In genomic region chr18:49133112-49133511, GRCh38 we compare ENCODE assay signal across 36 cellular contexts.
"Had no signal": no experiment of that assay in that cellular context is flagged by ENCODE, and none has a peak within 500 bp of the region (broad histone marks: within the 10 kb centered on the region; RNA-seq: fewer than 3 reads in every experiment).

No MANE protein-coding gene starts in this region.

- H3K4me1 Mint-ChIP-seq: activated B cell treated with CpG ODN at 0.5 μM for 24 hours; activated CD4-positive, alpha-beta memory T cell treated with anti-CD3 and anti-CD28 coated beads, Interleukin-2, amount 10 ng/mL, durations not matched to agents 7 days and 5 days; activated CD4-positive, alpha-beta T cell treated with anti-CD3 and anti-CD28 coated beads for 36 hours; activated CD4-positive, alpha-beta T cell treated with anti-CD3 and anti-CD28 coated beads, Interleukin-2, amount 10 ng/mL, durations not matched to agents 7 days and 5 days; activated naive CD4-positive, alpha-beta T cell treated with anti-CD3 and anti-CD28 coated beads, Interleukin-2, amount 10 ng/mL, durations not matched to agents 7 days and 5 days; activated naive CD4-positive, alpha-beta T cell treated with anti-CD3 and anti-CD28 coated beads, Interleukin-2, amount 50 U/mL, for 24 hours had no signal

- H3K27ac Mint-ChIP-seq: activated B cell treated with CpG ODN at 0.5 μM for 24 hours; activated CD4-positive, alpha-beta memory T cell treated with anti-CD3 and anti-CD28 coated beads, Interleukin-2, amount 10 ng/mL, durations not matched to agents 7 days and 5 days; activated CD4-positive, alpha-beta T cell treated with anti-CD3 and anti-CD28 coated beads for 36 hours; activated CD4-positive, alpha-beta T cell treated with anti-CD3 and anti-CD28 coated beads, Interleukin-2, amount 10 ng/mL, durations not matched to agents 7 days and 5 days; activated CD8-positive, alpha-beta memory T cell treated with anti-CD3 and anti-CD28 coated beads, Interleukin-2, amount 10 ng/mL, durations not matched to agents 7 days and 5 days; activated CD8-positive, alpha-beta T cell treated with anti-CD3 and anti-CD28 coated beads, Interleukin-2, amount 10 ng/mL, durations not matched to agents 7 days and 5 days; activated naive CD4-positive, alpha-beta T cell treated with anti-CD3 and anti-CD28 coated beads, Interleukin-2, amount 10 ng/mL, durations not matched to agents 7 days and 5 days; activated naive CD4-positive, alpha-beta T cell treated with anti-CD3 and anti-CD28 coated beads, Interleukin-2, amount 50 U/mL, for 24 hours; activated naive CD8-positive, alpha-beta T cell; activated naive CD8-positive, alpha-beta T cell treated with anti-CD3 and anti-CD28 coated beads, Interleukin-2, amount 10 ng/mL, durations not matched to agents 7 days and 5 days; activated naive CD8-positive, alpha-beta T cell treated with anti-CD3 and anti-CD28 coated beads, Interleukin-2, amount 50 U/mL, for 24 hours; activated T-cell treated with anti-CD3 and anti-CD28 coated beads, Interleukin-2, amount 50 U/mL, for 24 hours; activated T-helper 2 cell treated with anti-CD3 and anti-CD28 coated beads, Interferon-gamma antibody, Interleukin-2, Interleukin-4, amounts not matched to agents 10 μg/mL and 5 μg/mL and 100 μg/mL, durations not matched to agents 14 hours and 24 hours and 36 hours; T-helper 1 cell treated with Interleukin-12 subunit alpha and Interleukin-12 subunit beta and Interleukin-4 antibody, amounts not matched to agents 30 μg/mL and 1 μg/mL, for 36 hours; T-helper 2 cell treated with Interferon-gamma antibody and Interleukin-4, amounts not matched to agents 5 μg/mL and 100 μg/mL, for 36 hours had no signal

- H3K9me3 ChIP-seq: ascending aorta, body of pancreas, breast epithelium had no signal

- H3K4me3 ChIP-seq: ascending aorta, body of pancreas, breast epithelium had no signal

- H3K27me3 ChIP-seq: ascending aorta, body of pancreas, brain microvascular endothelial cell, breast epithelium had no signal

- ATAC-seq: activated CD4-positive, alpha-beta T cell treated with anti-CD3 and anti-CD28 coated beads for 36 hours; activated CD4-positive, CD25-positive, alpha-beta regulatory T cell treated with anti-CD3 and anti-CD28 coated beads, Interleukin-2, amount 50 U/mL, for 24 hours; activated CD8-positive, alpha-beta memory T cell treated with anti-CD3 and anti-CD28 coated beads, Interleukin-2, amount 10 ng/mL, durations not matched to agents 7 days and 5 days; activated CD8-positive, alpha-beta T cell treated with anti-CD3 and anti-CD28 coated beads, Interleukin-2, amount 10 ng/mL, durations not matched to agents 7 days and 5 days; activated naive CD8-positive, alpha-beta T cell treated with anti-CD3 and anti-CD28 coated beads, Interleukin-2, amount 50 U/mL, for 24 hours; body of pancreas had no signal

- H3K27ac ChIP-seq: ascending aorta, body of pancreas, brain microvascular endothelial cell, breast epithelium, VCaP had no signal

- FAIRE-seq: TTC549 had no signal

- H3K4me3 Mint-ChIP-seq: activated B cell treated with CpG ODN at 0.5 μM for 24 hours; activated CD4-positive, alpha-beta memory T cell treated with anti-CD3 and anti-CD28 coated beads, Interleukin-2, amount 10 ng/mL, durations not matched to agents 7 days and 5 days; activated CD4-positive, alpha-beta T cell treated with anti-CD3 and anti-CD28 coated beads for 36 hours; activated CD4-positive, alpha-beta T cell treated with anti-CD3 and anti-CD28 coated beads, Interleukin-2, amount 10 ng/mL, durations not matched to agents 7 days and 5 days; activated CD8-positive, alpha-beta memory T cell treated with anti-CD3 and anti-CD28 coated beads, Interleukin-2, amount 10 ng/mL, durations not matched to agents 7 days and 5 days; activated CD8-positive, alpha-beta T cell treated with anti-CD3 and anti-CD28 coated beads, Interleukin-2, amount 10 ng/mL, durations not matched to agents 7 days and 5 days; activated naive CD4-positive, alpha-beta T cell treated with anti-CD3 and anti-CD28 coated beads, Interleukin-2, amount 10 ng/mL, durations not matched to agents 7 days and 5 days; activated naive CD4-positive, alpha-beta T cell treated with anti-CD3 and anti-CD28 coated beads, Interleukin-2, amount 50 U/mL, for 24 hours; activated naive CD8-positive, alpha-beta T cell; activated naive CD8-positive, alpha-beta T cell treated with anti-CD3 and anti-CD28 coated beads, Interleukin-2, amount 10 ng/mL, durations not matched to agents 7 days and 5 days; activated naive CD8-positive, alpha-beta T cell treated with anti-CD3 and anti-CD28 coated beads, Interleukin-2, amount 50 U/mL, for 24 hours; activated T-cell treated with anti-CD3 and anti-CD28 coated beads, Interleukin-2, amount 50 U/mL, for 24 hours; T-helper 1 cell treated with Interleukin-12 subunit alpha and Interleukin-12 subunit beta and Interleukin-4 antibody, amounts not matched to agents 30 μg/mL and 1 μg/mL, for 36 hours; T-helper 2 cell treated with Interferon-gamma antibody and Interleukin-4, amounts not matched to agents 5 μg/mL and 100 μg/mL, for 36 hours had no signal

- H3K27me3 Mint-ChIP-seq: activated B cell treated with CpG ODN at 0.5 μM for 24 hours; activated CD4-positive, alpha-beta memory T cell treated with anti-CD3 and anti-CD28 coated beads, Interleukin-2, amount 10 ng/mL, durations not matched to agents 7 days and 5 days; activated CD4-positive, alpha-beta T cell treated with anti-CD3 and anti-CD28 coated beads for 36 hours; activated CD4-positive, alpha-beta T cell treated with anti-CD3 and anti-CD28 coated beads, Interleukin-2, amount 10 ng/mL, durations not matched to agents 7 days and 5 days; activated CD8-positive, alpha-beta memory T cell treated with anti-CD3 and anti-CD28 coated beads, Interleukin-2, amount 10 ng/mL, durations not matched to agents 7 days and 5 days; activated naive CD4-positive, alpha-beta T cell treated with anti-CD3 and anti-CD28 coated beads, Interleukin-2, amount 10 ng/mL, durations not matched to agents 7 days and 5 days; activated naive CD4-positive, alpha-beta T cell treated with anti-CD3 and anti-CD28 coated beads, Interleukin-2, amount 50 U/mL, for 24 hours; activated naive CD8-positive, alpha-beta T cell; activated naive CD8-positive, alpha-beta T cell treated with anti-CD3 and anti-CD28 coated beads, Interleukin-2, amount 10 ng/mL, durations not matched to agents 7 days and 5 days; activated naive CD8-positive, alpha-beta T cell treated with anti-CD3 and anti-CD28 coated beads, Interleukin-2, amount 50 U/mL, for 24 hours; activated T-cell treated with anti-CD3 and anti-CD28 coated beads, Interleukin-2, amount 50 U/mL, for 24 hours had no signal

- H3K4me1 ChIP-seq: ascending aorta, body of pancreas, breast epithelium had no signal

- H3K36me3 ChIP-seq: ascending aorta, brain microvascular endothelial cell, breast epithelium had no signal

- DNase-seq: activated B cell treated with CpG ODN at 0.5 μM for 24 hours; activated CD4-positive, alpha-beta memory T cell treated with anti-CD3 and anti-CD28 coated beads, Interleukin-2, amount 10 ng/mL, durations not matched to agents 7 days and 5 days; activated CD4-positive, alpha-beta T cell treated with anti-CD3 and anti-CD28 coated beads for 1 hour; activated CD4-positive, alpha-beta T cell treated with anti-CD3 and anti-CD28 coated beads for 36 hours; activated CD4-positive, alpha-beta T cell treated with anti-CD3 and anti-CD28 coated beads for 48 hours; activated CD4-positive, alpha-beta T cell treated with anti-CD3 and anti-CD28 coated beads, Interleukin-2, amount 10 ng/mL, durations not matched to agents 7 days and 5 days; activated CD4-positive, alpha-beta T cell treated with anti-CD3 and anti-CD28 coated beads, Interleukin-2, amount 50 U/mL, for 48 hours; activated CD8-positive, alpha-beta memory T cell treated with anti-CD3 and anti-CD28 coated beads for 24 hours; activated CD8-positive, alpha-beta memory T cell treated with anti-CD3 and anti-CD28 coated beads, Interleukin-2, amount 10 ng/mL, durations not matched to agents 7 days and 5 days; activated CD8-positive, alpha-beta memory T cell treated with anti-CD3 and anti-CD28 coated beads, Interleukin-2, amount 50 U/mL, for 48 hours; activated CD8-positive, alpha-beta T cell treated with anti-CD3 and anti-CD28 coated beads, Interleukin-2, amount 10 ng/mL, durations not matched to agents 7 days and 5 days; activated effector memory CD4-positive, alpha-beta T cell treated with Interleukin-2 at 50 U/mL for 16 hours; activated gamma-delta T cell; activated naive CD4-positive, alpha-beta T cell treated with anti-CD3 and anti-CD28 coated beads, Interleukin-2, amount 10 ng/mL, durations not matched to agents 7 days and 5 days; activated naive CD4-positive, alpha-beta T cell treated with Interleukin-2 at 50 U/mL for 16 hours; activated naive CD8-positive, alpha-beta T cell treated with anti-CD3 and anti-CD28 coated beads, Interleukin-2, amount 10 ng/mL, durations not matched to agents 7 days and 5 days; activated naive CD8-positive, alpha-beta T cell treated with anti-CD3 and anti-CD28 coated beads, Interleukin-2, amount 50 U/mL, for 24 hours; activated T-cell treated with anti-CD3 and anti-CD28 coated beads, Interleukin-2, amount 50 U/mL, for 24 hours; activated T-cell treated with anti-CD3 and anti-CD28 coated beads, Interleukin-2, amount 50 U/mL, for 48 hours; amygdala; anterior cingulate cortex; body of pancreas; brain microvascular endothelial cell; central memory CD4-positive, alpha-beta T cell; T-helper 2 cell; T-helper 9 cell had no signal

- H3K9me3 Mint-ChIP-seq: activated B cell treated with CpG ODN at 0.5 μM for 24 hours; activated CD4-positive, alpha-beta memory T cell treated with anti-CD3 and anti-CD28 coated beads, Interleukin-2, amount 10 ng/mL, durations not matched to agents 7 days and 5 days; activated CD4-positive, alpha-beta T cell treated with anti-CD3 and anti-CD28 coated beads, Interleukin-2, amount 10 ng/mL, durations not matched to agents 7 days and 5 days; activated naive CD4-positive, alpha-beta T cell treated with anti-CD3 and anti-CD28 coated beads, Interleukin-2, amount 10 ng/mL, durations not matched to agents 7 days and 5 days; activated naive CD4-positive, alpha-beta T cell treated with anti-CD3 and anti-CD28 coated beads, Interleukin-2, amount 50 U/mL, for 24 hours; activated naive CD8-positive, alpha-beta T cell treated with anti-CD3 and anti-CD28 coated beads, Interleukin-2, amount 10 ng/mL, durations not matched to agents 7 days and 5 days; activated naive CD8-positive, alpha-beta T cell treated with anti-CD3 and anti-CD28 coated beads, Interleukin-2, amount 50 U/mL, for 24 hours; activated T-cell treated with anti-CD3 and anti-CD28 coated beads, Interleukin-2, amount 50 U/mL, for 24 hours; activated T-helper 2 cell treated with anti-CD3 and anti-CD28 coated beads, Interferon-gamma antibody, Interleukin-2, Interleukin-4, amounts not matched to agents 10 μg/mL and 5 μg/mL and 100 μg/mL, durations not matched to agents 14 hours and 24 hours and 36 hours; T-helper 1 cell treated with Interleukin-12 subunit alpha and Interleukin-12 subunit beta and Interleukin-4 antibody, amounts not matched to agents 30 μg/mL and 1 μg/mL, for 36 hours; T-helper 2 cell treated with Interferon-gamma antibody and Interleukin-4, amounts not matched to agents 5 μg/mL and 100 μg/mL, for 36 hours had no signal
